ENCODE assay signal across 7 cellular contexts in genomic region chr12:124480469-124481256, GRCh38.
DNase-seq lines count a peak whose midpoint lies in the region; ATAC-seq, FAIRE-seq and TF ChIP-seq lines count a peak whose summit lies in the region.

No MANE protein-coding gene starts in this region.

- ATAC-seq in GM18519 (IDR thresholded peaks at IDR 0.05; ENCODE audit: low FRiP score, unreplicated experiment): peak; percentile 75
- peak; percentile 29 to 70 for ATAC-seq in left cardiac atrium

- intact Hi-C loops in left cardiac atrium (cut with DNase I): no loop called here

- FAIRE-seq in H54 (lab: Jason Lieb, UNC): peak; percentile 45

- no peak for TF ChIP-seq POLR2A in H54 (IDR thresholded peaks at IDR 0.05; ENCODE audit: low read depth, low read length)

- DNase-seq in H54 (ENCODE audit: insufficient read length, low spot score) (peak; percentile 94), LHCN-M2 (ENCODE audit: low read depth) (peak; percentile 74), left cardiac atrium (peak; percentile 66), NCI-H748 treated with DMSO at 0.1 percent for 48 hours (lab: John Stamatoyannopoulos, UW) (no peak)
- peak; percentile 60 to 68 for DNase-seq in activated T-cell treated with anti-CD3 and anti-CD28 coated beads, Interleukin-2, amount 50 U/mL, for 48 hours
- peak; percentile 20 to 40 for DNase-seq in stimulated activated CD8-positive, alpha-beta memory T cell treated with anti-CD3 and anti-CD28 coated beads, Interleukin-2, amount 100 ng/mL, for 48 hours (ENCODE audit: low read depth in 2 of 2)
